In the genomic region with DNA sequence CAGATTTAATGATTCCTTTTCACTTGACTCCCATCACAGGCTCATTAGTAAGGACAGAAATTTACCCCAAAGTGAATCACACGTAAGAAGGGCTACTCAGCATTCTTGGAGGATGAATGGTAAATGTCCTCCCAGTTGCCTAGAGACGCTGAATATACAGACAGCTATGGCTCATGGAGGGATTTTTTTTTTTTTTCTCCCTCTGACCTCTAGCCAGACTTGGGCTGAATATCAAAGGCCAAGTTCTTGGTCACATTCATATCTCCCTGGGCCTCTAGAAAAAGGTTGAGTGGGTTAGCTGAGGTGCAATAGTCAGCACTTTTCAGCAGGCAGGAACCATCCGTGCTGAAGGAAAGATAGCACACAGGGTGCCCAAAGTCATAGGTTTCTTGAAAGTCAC, we compare ENCODE assay signal across 9 cellular contexts.
DNase-seq lines count a peak whose midpoint lies in the region; ATAC-seq and TF ChIP-seq lines count a peak whose summit lies in the region.
"Had no signal": no experiment of that assay in that cellular context is flagged by ENCODE, and none has a peak within 500 bp of the region (broad histone marks: within the 10 kb centered on the region; RNA-seq: fewer than 3 reads in every experiment).

No MANE protein-coding gene starts in this region.

- H2BK120ac ChIP-seq in H9 (ENCODE audit: low read depth, low read length, poor library complexity, severe bottlenecking): no peak overlapping the region

- H3K36me3 ChIP-seq in skeletal muscle tissue (ENCODE audit: control insufficient read depth in 3 of 3, insufficient read depth in 3 of 3, low read length in 3 of 3): no peaks in the 10 kb centered on the region
- H3K36me3 ChIP-seq: gastrocnemius medialis had no signal

- H3K9me3 Mint-ChIP-seq in H9: no peaks in the 10 kb centered on the region

- H2BK5ac ChIP-seq in H9 (ENCODE audit: insufficient read length, low read length): no peak overlapping the region

- H3K79me2 ChIP-seq in H9 (ENCODE audit: insufficient read depth, low read length): no peaks in the 10 kb centered on the region

- no peaks in the 10 kb centered on the region for H4K20me1 ChIP-seq in H9 (ENCODE audit: control insufficient read depth, insufficient read depth, insufficient read length)

- H2BK15ac ChIP-seq in H9 (ENCODE audit: low read depth, low read length): no peak overlapping the region

- H3K4ac ChIP-seq in H9 (ENCODE audit: low read depth, low read length): no peak overlapping the region; the same call in 1 of the 2 replicates

- H3K4me3 ChIP-seq in fibroblast of villous mesenchyme (ENCODE audit: low read depth, low read length) (no peak overlapping the region), skeletal muscle tissue (ENCODE audit: low read length in 3 of 3) (no peak overlapping the region)
- H3K4me3 ChIP-seq: gastrocnemius medialis had no signal

- no peak overlapping the region for H3K27ac ChIP-seq in H9 (ENCODE audit: insufficient read length, low read depth, low read length)
- H3K27ac ChIP-seq in skeletal muscle tissue (ENCODE audit: low read depth, low read length): peak overlapping the region; percentile 7
- H3K27ac ChIP-seq: gastrocnemius medialis had no signal

- peak; percentile 87 for ATAC-seq in SK-N-SH treated with all-trans-retinoic acid at 6 μM for 48 hours
- ATAC-seq in GM18858 (IDR thresholded peaks at IDR 0.05; ENCODE audit: unreplicated experiment): no peak
- ATAC-seq in GM18873 (IDR thresholded peaks at IDR 0.05; ENCODE audit: low FRiP score, unreplicated experiment): no peak
- ATAC-seq: gastrocnemius medialis had no signal

- H3K27ac Mint-ChIP-seq in H9: peak overlapping the region; percentile 38 to 82 (median 40); a peak in 6 of 7 replicates

- H3K4me1 ChIP-seq in H9 (ENCODE audit: insufficient read depth, low read length) (peaks cover 7% of the 10 kb centered on the region; the same call in 1 of the 2 replicates), skeletal muscle tissue (ENCODE audit: control insufficient read depth in 3 of 3, insufficient read depth in 3 of 3, low read length in 3 of 3) (peaks cover 3 to 6% (median 5%) of the 10 kb centered on the region in 3 donors)
- H3K4me1 ChIP-seq: gastrocnemius medialis had no signal

- H3K9ac ChIP-seq in H9 (ENCODE audit: extremely low read depth, insufficient read length, low read length): no peak overlapping the region
- H3K9ac ChIP-seq in skeletal muscle tissue (ENCODE audit: low read depth in 1 of 3, low read length in 3 of 3): no peak overlapping the region

- H3T11ph ChIP-seq in H9 (ENCODE audit: low read length): no peak overlapping the region

- no peaks in the 10 kb centered on the region for H3K9me3 ChIP-seq in H9 (ENCODE audit: control insufficient read depth, low read depth, low read length)
- no peaks in the 10 kb centered on the region for H3K9me3 ChIP-seq in skeletal muscle tissue (ENCODE audit: control insufficient read depth in 3 of 3, low read length in 3 of 3)
- H3K9me3 ChIP-seq: gastrocnemius medialis had no signal

- peaks cover 57 to 63% of the 10 kb centered on the region in 2 experiments for H3K4me1 Mint-ChIP-seq in H9

- H3K4me2 ChIP-seq in H9 (ENCODE audit: insufficient read depth, insufficient read length, low read length): no peak overlapping the region

- H3K27me3 ChIP-seq in H9 (ENCODE audit: insufficient read depth, low read length) (no peaks in the 10 kb centered on the region), skeletal muscle tissue (ENCODE audit: control insufficient read depth in 3 of 3, insufficient read depth in 3 of 3, low read length in 3 of 3) (no peaks in the 10 kb centered on the region)
- H3K27me3 ChIP-seq: gastrocnemius medialis had no signal

- H4K91ac ChIP-seq in H9 (ENCODE audit: insufficient read length, low read depth, low read length): no peak overlapping the region

- no peak for DNase-seq in H9
- peak; percentile 93 for DNase-seq in fibroblast of villous mesenchyme (ENCODE audit: low read depth)
- no peak for DNase-seq in putamen (ENCODE audit: low spot score)
- no peak for DNase-seq in retina
- DNase-seq: gastrocnemius medialis had no signal

- no peaks in the 10 kb centered on the region for H3K23me2 ChIP-seq in H9 (ENCODE audit: insufficient read length, low read depth, low read length, poor library complexity, severe bottlenecking)

- peak overlapping the region; percentile 29 for H2BK20ac ChIP-seq in H9 (ENCODE audit: low read depth, low read length, poor library complexity, severe bottlenecking)

- H3K14ac ChIP-seq in H9 (ENCODE audit: insufficient read depth, low read length): no peak overlapping the region

- no peak for TF ChIP-seq CTCF in H9 (conservative IDR thresholded peaks at IDR 0.05)
- TF ChIP-seq CTCF in fibroblast of villous mesenchyme (IDR thresholded peaks at IDR 0.05; ENCODE audit: insufficient read depth, low read depth, low read length): no peak

- no peak overlapping the region for H3K23ac ChIP-seq in H9 (ENCODE audit: insufficient read length, low read depth, low read length)

- H2AK5ac ChIP-seq in H9 (ENCODE audit: insufficient read length, low read length): no peak overlapping the region

- no peaks in the 10 kb centered on the region for H3K79me1 ChIP-seq in H9 (ENCODE audit: insufficient read depth, low read depth, low read length, poor library complexity, severe bottlenecking)

- WGBS in H9 (ENCODE audit: extremely low coverage, insufficient read length, low lambda C conversion rate): no CpG with 5 or more reads among the region's 3 CpGs

- H2BK12ac ChIP-seq in H9 (ENCODE audit: insufficient read length, low read depth, low read length): peak overlapping the region; percentile 66

- H2AFZ ChIP-seq in H9 (ENCODE audit: low read length): no peak overlapping the region

- H3K56ac ChIP-seq in H9 (ENCODE audit: insufficient read length, low read depth, low read length): no peak overlapping the region

- no peak overlapping the region for H3K4me3 Mint-ChIP-seq in H9

- H4K8ac ChIP-seq in H9 (replicated peaks; ENCODE audit: insufficient read length, low read depth, low read length): no peak overlapping the region

- no peaks in the 10 kb centered on the region for H3K27me3 Mint-ChIP-seq in H9 (ENCODE audit: low read depth)

- H4K5ac ChIP-seq in H9 (ENCODE audit: insufficient read length, low read depth, low read length): no peak overlapping the region

- H3K36me3 Mint-ChIP-seq in H9 (ENCODE audit: insufficient read depth in 1 of 3, low read depth in 3 of 3): no peaks in the 10 kb centered on the region; a peak in 1 of 7 replicates

- H3K18ac ChIP-seq in H9 (ENCODE audit: insufficient read length, low read depth, low read length): no peak overlapping the region

TF ChIP-seq in SK-N-SH treated with all-trans-retinoic acid at 6 μM for 48 hours, 23 proteins besides CTCF, POLR2A, EP300 and RAD21:
- peak; percentile 43; the same call in 1 of the 2 replicates for TF ChIP-seq ISL1 (CRISPR knock-in tag; IDR thresholded peaks at IDR 0.05)
- no peak for TF ChIP-seq CSRNP3 (CRISPR knock-in tag; IDR thresholded peaks at IDR 0.05)
- TF ChIP-seq TOX (CRISPR knock-in tag; IDR thresholded peaks at IDR 0.05; ENCODE audit: borderline replicate concordance): no peak
- no peak for TF ChIP-seq CSDC2 (CRISPR knock-in tag; IDR thresholded peaks at IDR 0.05)
- TF ChIP-seq TCF4 (CRISPR knock-in tag; IDR thresholded peaks at IDR 0.05; ENCODE audit: borderline replicate concordance): no peak
- no peak for TF ChIP-seq OSR1 (CRISPR knock-in tag; IDR thresholded peaks at IDR 0.05)
